Comparison of ENCODE assay signal across 26 cellular contexts in the genomic region with DNA sequence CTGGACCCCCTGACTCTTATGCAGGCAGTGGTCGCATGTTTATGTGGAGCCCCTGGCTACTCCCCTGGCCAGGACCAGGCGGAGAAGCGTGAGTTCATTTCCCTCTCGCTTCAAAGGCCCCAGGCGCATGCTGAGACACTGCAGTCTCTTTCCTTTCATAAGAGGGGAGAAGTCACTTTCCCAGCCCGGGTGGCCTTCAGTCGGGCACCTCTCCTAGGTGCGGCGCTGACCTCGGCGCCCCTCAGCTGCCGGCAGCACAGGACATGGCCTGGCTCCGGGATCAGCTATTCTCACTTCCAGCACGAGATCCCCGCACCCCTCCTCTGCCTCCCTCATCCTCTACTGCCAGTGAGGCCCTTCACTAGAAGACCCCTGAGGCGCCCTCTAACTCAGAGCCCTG.
DNase-seq lines count a peak whose midpoint lies in the region; ATAC-seq and TF ChIP-seq lines count a peak whose summit lies in the region.
"Had no signal": no experiment of that assay in that cellular context is flagged by ENCODE, and none has a peak within 500 bp of the region (broad histone marks: within the 10 kb centered on the region; RNA-seq: fewer than 3 reads in every experiment).

No MANE protein-coding gene starts in this region.

- no peaks in the 10 kb centered on the region for H3K36me3 Mint-ChIP-seq in endodermal cell (ENCODE audit: low read depth)
- no peaks in the 10 kb centered on the region for H3K36me3 Mint-ChIP-seq in osteocyte (ENCODE audit: unreplicated experiment)
- H3K36me3 Mint-ChIP-seq: CD14-positive monocyte; CD4-positive, alpha-beta memory T cell; CD4-positive, CD25-positive, alpha-beta regulatory T cell; CD8-positive, alpha-beta memory T cell had no signal

- WGBS in endodermal cell (ENCODE audit: insufficient coverage in 1 of 2, insufficient read length in 1 of 2), 2 experiments: 88 to 95% methylated on average over 5 to 16 of the region's 16 CpGs

- H3K4me1 ChIP-seq in right atrium auricular region (no peaks in the 10 kb centered on the region), endodermal cell (ENCODE audit: control insufficient read depth, insufficient read depth, low read length) (no peaks in the 10 kb centered on the region), upper lobe of right lung (no peaks in the 10 kb centered on the region), foreskin keratinocyte (no peaks in the 10 kb centered on the region)
- H3K4me1 ChIP-seq: BE2C had no signal

- H3K27ac ChIP-seq in right atrium auricular region (no peak overlapping the region), endodermal cell (ENCODE audit: low read depth, low read length) (no peak overlapping the region), upper lobe of right lung (no peak overlapping the region), foreskin keratinocyte (no peak overlapping the region)
- H3K27ac ChIP-seq: BLaER1 had no signal

- no peaks in the 10 kb centered on the region for H3K27me3 ChIP-seq in right atrium auricular region
- H3K27me3 ChIP-seq in endodermal cell (ENCODE audit: control insufficient read depth, insufficient read depth, low read length, poor library complexity, severe bottlenecking): no peaks in the 10 kb centered on the region
- H3K27me3 ChIP-seq in upper lobe of right lung: no peaks in the 10 kb centered on the region
- H3K27me3 ChIP-seq in foreskin keratinocyte: no peaks in the 10 kb centered on the region
- H3K27me3 ChIP-seq: BE2C, BLaER1 had no signal

- no peak for TF ChIP-seq CTCF in right atrium auricular region (IDR thresholded peaks at IDR 0.05)
- no peak for TF ChIP-seq CTCF in endodermal cell (conservative IDR thresholded peaks at IDR 0.05)
- TF ChIP-seq CTCF in osteocyte (IDR thresholded peaks at IDR 0.05): no peak
- TF ChIP-seq CTCF in upper lobe of right lung (IDR thresholded peaks at IDR 0.05): no peak
- TF ChIP-seq CTCF in foreskin keratinocyte (conservative IDR thresholded peaks at IDR 0.05): no peak

- H3K4me3 ChIP-seq in right atrium auricular region (no peak overlapping the region), endodermal cell (ENCODE audit: low read length) (no peak overlapping the region), upper lobe of right lung (no peak overlapping the region)
- H3K4me3 ChIP-seq: BLaER1, GM12878 had no signal

- no peak overlapping the region for H3K9ac ChIP-seq in endodermal cell (ENCODE audit: extremely low read depth, low read length, poor library complexity, severe bottlenecking)
- H3K9ac ChIP-seq: BLaER1 had no signal

- H3K9me3 Mint-ChIP-seq in endodermal cell (no peaks in the 10 kb centered on the region), osteocyte (ENCODE audit: unreplicated experiment) (no peaks in the 10 kb centered on the region)
- H3K9me3 Mint-ChIP-seq: CD14-positive monocyte; CD4-positive, alpha-beta memory T cell; CD4-positive, CD25-positive, alpha-beta regulatory T cell; CD8-positive, alpha-beta memory T cell had no signal

- peak; percentile 15 for ATAC-seq in upper lobe of right lung
- no peak for ATAC-seq in foreskin keratinocyte
- no peak for ATAC-seq in GM18511 (IDR thresholded peaks at IDR 0.05; ENCODE audit: unreplicated experiment)
- ATAC-seq: GM12878 had no signal

- intact Hi-C loops in cardiac septum (cut with DNase I): no loop called here
- intact Hi-C loops in upper lobe of right lung (cut with DNase I): no loop called here

- H3K36me3 ChIP-seq in right atrium auricular region (no peaks in the 10 kb centered on the region), endodermal cell (ENCODE audit: control insufficient read depth, insufficient read depth, low read length) (no peaks in the 10 kb centered on the region), upper lobe of right lung (no peaks in the 10 kb centered on the region)
- H3K36me3 ChIP-seq: BE2C, BLaER1 had no signal

- H3K4me3 Mint-ChIP-seq in endodermal cell (no peak overlapping the region), osteocyte (ENCODE audit: unreplicated experiment) (no peak overlapping the region)
- H3K4me3 Mint-ChIP-seq: CD14-positive monocyte; CD4-positive, alpha-beta memory T cell; CD4-positive, CD25-positive, alpha-beta regulatory T cell; CD8-positive, alpha-beta memory T cell had no signal

- H3K27me3 Mint-ChIP-seq in endodermal cell (ENCODE audit: insufficient read depth): peaks cover 3% of the 10 kb centered on the region
- H3K27me3 Mint-ChIP-seq in osteocyte (ENCODE audit: unreplicated experiment): peaks cover 20% of the 10 kb centered on the region
- H3K27me3 Mint-ChIP-seq: CD4-positive, alpha-beta memory T cell; CD4-positive, CD25-positive, alpha-beta regulatory T cell had no signal

- H3K27ac Mint-ChIP-seq in endodermal cell: no peak overlapping the region
- H3K27ac Mint-ChIP-seq in osteocyte (ENCODE audit: unreplicated experiment): no peak overlapping the region
- H3K27ac Mint-ChIP-seq: CD14-positive monocyte; CD4-positive, alpha-beta memory T cell; CD4-positive, CD25-positive, alpha-beta regulatory T cell; CD8-positive, alpha-beta memory T cell had no signal

- DNase-seq in right atrium auricular region (ENCODE audit: low spot score): peak; percentile 38
- DNase-seq in cardiac septum (ENCODE audit: low spot score): no peak
- DNase-seq in endodermal cell: peak; percentile 35
- peak; percentile 76 for DNase-seq in osteocyte (ENCODE audit: extremely low spot score, unreplicated experiment)
- no peak for DNase-seq in upper lobe of right lung
- DNase-seq in foreskin keratinocyte: no peak
- no peak for DNase-seq in NCI-H510A treated with DMSO at 0.1 percent for 48 hours (lab: John Stamatoyannopoulos, UW)
- DNase-seq: 8988T; ACHN; BE2C; C1 segment of cervical spinal cord; CD4-positive, alpha-beta memory T cell; CD4-positive, CD25-positive, alpha-beta regulatory T cell; CD8-positive, alpha-beta memory T cell; COR-L47; DMS 273 treated with DMSO at 0.1 percent for 48 hours; DMS153; DMS53; DMS79; DND-41; EL; GDM1 had no signal

- H3K4me1 Mint-ChIP-seq in endodermal cell (peaks cover 11% of the 10 kb centered on the region), osteocyte (ENCODE audit: unreplicated experiment) (no peaks in the 10 kb centered on the region)
- H3K4me1 Mint-ChIP-seq: CD14-positive monocyte; CD4-positive, alpha-beta memory T cell; CD4-positive, CD25-positive, alpha-beta regulatory T cell had no signal

- no peaks in the 10 kb centered on the region for H3K9me3 ChIP-seq in right atrium auricular region
- H3K9me3 ChIP-seq in endodermal cell (ENCODE audit: control insufficient read depth, low read length): no peaks in the 10 kb centered on the region
- no peaks in the 10 kb centered on the region for H3K9me3 ChIP-seq in upper lobe of right lung
- H3K9me3 ChIP-seq: BE2C, BLaER1 had no signal

Comparison
In these comparisons a context has a peak if more than half of its experiments do, and no peak if none do; other contexts are left out.
1. DNase-seq: peak in right atrium auricular region (single experiment), endodermal cell (single experiment) and osteocyte (single experiment); none in cardiac septum (single experiment), upper lobe of right lung (single experiment), foreskin keratinocyte (0 of 2) and NCI-H510A treated with DMSO at 0.1 percent for 48 hours (single experiment).